1 cellular context compared by ENCODE assay signal in the genomic region with DNA sequence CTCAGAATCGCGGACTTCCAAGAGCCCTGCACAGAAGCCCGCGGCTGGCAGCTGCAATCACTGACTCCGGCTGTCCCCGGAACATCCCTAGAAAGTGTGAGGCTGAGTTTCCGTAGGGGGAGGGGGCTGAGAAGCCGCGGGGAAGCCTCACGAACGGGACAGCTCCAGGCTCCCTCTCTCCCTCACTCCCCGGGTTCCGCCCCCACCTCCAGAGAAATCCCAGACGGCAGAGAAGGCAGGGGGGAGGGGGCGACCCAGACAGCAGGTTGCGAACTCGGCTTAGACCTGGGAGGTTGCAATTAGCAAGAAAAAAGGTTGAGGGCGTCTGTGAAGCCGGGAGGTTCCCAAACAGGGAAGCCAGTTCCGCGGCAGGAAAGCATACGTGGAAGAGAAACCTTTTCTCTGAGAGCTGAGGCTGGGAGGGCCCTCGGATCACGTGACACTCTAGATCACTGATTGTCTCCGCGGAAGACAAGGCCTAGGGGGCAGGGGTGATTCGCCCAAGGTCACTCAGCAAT.
TF ChIP-seq lines count a peak whose summit lies in the region.

No MANE protein-coding gene starts in this region.

TF ChIP-seq in HEK293T, 16 proteins besides CTCF, POLR2A, EP300 and RAD21 (continued from another document):
- TF ChIP-seq, protein P1, sequence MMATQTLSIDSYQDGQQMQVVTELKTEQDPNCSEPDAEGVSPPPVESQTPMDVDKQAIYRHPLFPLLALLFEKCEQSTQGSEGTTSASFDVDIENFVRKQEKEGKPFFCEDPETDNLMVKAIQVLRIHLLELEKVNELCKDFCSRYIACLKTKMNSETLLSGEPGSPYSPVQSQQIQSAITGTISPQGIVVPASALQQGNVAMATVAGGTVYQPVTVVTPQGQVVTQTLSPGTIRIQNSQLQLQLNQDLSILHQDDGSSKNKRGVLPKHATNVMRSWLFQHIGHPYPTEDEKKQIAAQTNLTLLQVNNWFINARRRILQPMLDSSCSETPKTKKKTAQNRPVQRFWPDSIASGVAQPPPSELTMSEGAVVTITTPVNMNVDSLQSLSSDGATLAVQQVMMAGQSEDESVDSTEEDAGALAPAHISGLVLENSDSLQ (IDR thresholded peaks at IDR 0.05), result no peak
- no peak for TF ChIP-seq ZNF384 (IDR thresholded peaks at IDR 0.05)
- TF ChIP-seq ELF4 (IDR thresholded peaks at IDR 0.05), result no peak
